In genomic region chr6:54058236-54058635, GRCh38 we compare ENCODE assay signal across 24 cellular contexts. TPM values are rescaled to one million over a fixed set of nuclear protein-coding genes. Genes with fewer than 3 reads are reported as not detected.
DNase-seq lines count a peak whose midpoint lies in the region; ATAC-seq, FAIRE-seq and TF ChIP-seq lines count a peak whose summit lies in the region.
"Had no signal": no experiment of that assay in that cellular context is flagged by ENCODE, and none has a peak within 500 bp of the region (broad histone marks: within the 10 kb centered on the region; RNA-seq: fewer than 3 reads in every experiment).

No MANE protein-coding gene starts in this region.

- no peak for TF ChIP-seq EP300 in HepG2 (IDR thresholded peaks at IDR 0.05; ENCODE audit: low read depth in 2 of 2, low read length in 2 of 2)
- TF ChIP-seq EP300 in HepG2 (CRISPR knock-in tag; IDR thresholded peaks at IDR 0.05; ENCODE audit: borderline replicate concordance) = no peak

- H2BK120ac ChIP-seq in mesendoderm (ENCODE audit: low read depth, low read length) = no peak overlapping the region

- no peaks in the 10 kb centered on the region for H3K9me3 Mint-ChIP-seq in Caco-2 (ENCODE audit: unreplicated experiment)
- H3K9me3 Mint-ChIP-seq: GM23338 had no signal

- H2BK5ac ChIP-seq in mesendoderm (ENCODE audit: low read length) = peak overlapping the region; percentile 34

- ATAC-seq in right lobe of liver (peak; percentile 12 to 54 (median 22)), HepG2 (no peak), heart right ventricle (peak in 7 of 8 donors; percentile 54 to 86 (median 69)), HG02642 (IDR thresholded peaks at IDR 0.05; ENCODE audit: poor library complexity, unreplicated experiment) (no peak)
- ATAC-seq: GM23338, HCT116 had no signal

- POLR2A ChIA-PET in HepG2 (lab: Yijun Ruan, JAX) (interaction anchor here (0.8 kb wide), 1 partner anchor 260 kb away, joined by 3 read pairs; no protein-coding TSS in a partner anchor), Caco-2 (lab: Charles Lee) (no interaction called here)

- TF ChIP-seq CTCF in right lobe of liver (IDR thresholded peaks at IDR 0.05) (no peak), HepG2 (CRISPR knock-in tag; IDR thresholded peaks at IDR 0.05) (no peak), heart right ventricle (IDR thresholded peaks at IDR 0.05) (no peak), Caco-2 (IDR thresholded peaks at IDR 0.05; ENCODE audit: insufficient read depth in 1 of 2, low read depth in 1 of 2, low read length in 1 of 2, severe bottlenecking in 1 of 2, unreplicated experiment in 1 of 2) (no peak)

- H3K27ac ChIP-seq in right lobe of liver = peak overlapping the region in 2 of 3 donors; percentile 2 to 54
- no peak overlapping the region for H3K27ac ChIP-seq in HepG2 (ENCODE audit: extremely low read length, insufficient read depth, low read length)
- peak overlapping the region in 9 of 10 donors; percentile 45 to 84 (median 65) for H3K27ac ChIP-seq in heart right ventricle
- no peak overlapping the region for H3K27ac ChIP-seq in mesendoderm (ENCODE audit: low read depth, low read length)

- H3K4me3 Mint-ChIP-seq in Caco-2 (ENCODE audit: unreplicated experiment) = no peak overlapping the region
- H3K4me3 Mint-ChIP-seq: CD14-positive monocyte, GM23338 had no signal

- H3K27me3 ChIP-seq in right lobe of liver = no peaks in the 10 kb centered on the region
- no peaks in the 10 kb centered on the region for H3K27me3 ChIP-seq in HepG2 (ENCODE audit: control insufficient read depth in 1 of 2, insufficient read depth in 2 of 2, low read length in 2 of 2)
- no peaks in the 10 kb centered on the region for H3K27me3 ChIP-seq in heart right ventricle
- no peaks in the 10 kb centered on the region for H3K27me3 ChIP-seq in mesendoderm (ENCODE audit: insufficient read depth, low read length, poor library complexity)
- H3K27me3 ChIP-seq in Caco-2 (replicated peaks; ENCODE audit: control insufficient read depth, insufficient read depth, low read length) = no peaks in the 10 kb centered on the region

- no peaks in the 10 kb centered on the region for H3K36me3 Mint-ChIP-seq in Caco-2 (ENCODE audit: insufficient read depth, unreplicated experiment)
- H3K36me3 Mint-ChIP-seq: CD14-positive monocyte had no signal

- no peaks in the 10 kb centered on the region for H4K20me1 ChIP-seq in HepG2 (ENCODE audit: insufficient read depth, low read length)

- in situ Hi-C loops in HepG2 (cut with HindIII; ENCODE audit: extremely low pct_ligation_motif_present, low pct_unique_long_range_greater_than_20kb) = no loop called here

- TF ChIP-seq POLR2A in right lobe of liver (IDR thresholded peaks at IDR 0.05) (no peak), HepG2 (IDR thresholded peaks at IDR 0.05; ENCODE audit: insufficient read depth in 1 of 2, low read depth in 2 of 2, low read length in 2 of 2) (no peak)

- H3K79me2 ChIP-seq in HepG2 (ENCODE audit: insufficient read depth, low read length) = no peaks in the 10 kb centered on the region
- no peaks in the 10 kb centered on the region for H3K79me2 ChIP-seq in mesendoderm (ENCODE audit: control insufficient read depth, insufficient read depth, low read length)

- H2BK15ac ChIP-seq in mesendoderm (replicated peaks; ENCODE audit: low read depth) = peak overlapping the region; percentile 13

- no peak for FAIRE-seq in HepG2 (lab: Jason Lieb, UNC)
- FAIRE-seq: GM12891, GM18507 had no signal

- no peak overlapping the region for H3K27ac Mint-ChIP-seq in Caco-2 (ENCODE audit: unreplicated experiment)
- H3K27ac Mint-ChIP-seq: CD14-positive monocyte, GM23338 had no signal

- H3K4me3 ChIP-seq in right lobe of liver (no peak overlapping the region), HepG2 (replicated peaks in 1 of 3; ENCODE audit: insufficient read depth in 1 of 3, low read depth in 2 of 3, low read length in 3 of 3) (no peak overlapping the region), heart right ventricle (no peak overlapping the region), mesendoderm (ENCODE audit: low read length) (no peak overlapping the region), Caco-2 (ENCODE audit: low read depth, low read length) (no peak overlapping the region)
- H3K4me3 ChIP-seq: GM23338 had no signal

- H3K4me1 ChIP-seq in right lobe of liver = peaks cover 0 to 25% (median 2%) of the 10 kb centered on the region in 4 donors
- H3K4me1 ChIP-seq in HepG2 (ENCODE audit: insufficient read depth, low read length) = peaks cover 9% of the 10 kb centered on the region
- H3K4me1 ChIP-seq in heart right ventricle = peaks cover 0 to 75% (median 51%) of the 10 kb centered on the region in 9 donors
- H3K4me1 ChIP-seq in mesendoderm (ENCODE audit: control insufficient read depth, low read depth, low read length) = peaks cover 6% of the 10 kb centered on the region
- 0 out of 2 replicates have a peak, but pooled peaks cover 5% of the 10 kb centered on the region for H3K4me1 ChIP-seq in Caco-2

- BruUV-seq in HepG2 (replicated peaks; lab: Mats Ljungman, UMichigan) (no TSS peak), Caco-2 (replicated peaks; lab: Mats Ljungman, UMichigan) (no TSS peak)

- H3K9me3 ChIP-seq in right lobe of liver (no peaks in the 10 kb centered on the region), HepG2 (ENCODE audit: low read length) (no peaks in the 10 kb centered on the region), heart right ventricle (no peaks in the 10 kb centered on the region), Caco-2 (no peaks in the 10 kb centered on the region)

- H3K9ac ChIP-seq in HepG2 (ENCODE audit: insufficient read depth, low read depth, low read length) = no peak overlapping the region
- H3K9ac ChIP-seq in mesendoderm (ENCODE audit: low read length) = no peak overlapping the region

- no peak overlapping the region for H3K56ac ChIP-seq in mesendoderm (ENCODE audit: low read length)

- H3K79me1 ChIP-seq in mesendoderm (ENCODE audit: low read length) = no peaks in the 10 kb centered on the region

- TF ChIP-seq RAD21 in HepG2 (CRISPR knock-in tag; IDR thresholded peaks at IDR 0.05) = no peak

- CTCF ChIA-PET in HepG2 (lab: Yijun Ruan, JAX; ENCODE audit: low intra/inter-chr PET ratio, low total read pairs) = no interaction called here
- CTCF ChIA-PET in Caco-2 (lab: Charles Lee) = no interaction called here

- peaks cover 6% of the 10 kb centered on the region for H3K4me1 Mint-ChIP-seq in Caco-2 (ENCODE audit: low read depth, unreplicated experiment)
- H3K4me1 Mint-ChIP-seq: CD14-positive monocyte, GM23338 had no signal

- no peak overlapping the region for H3K23ac ChIP-seq in mesendoderm (ENCODE audit: low read length)

- DNase-seq in right lobe of liver (no peak), HepG2 (ENCODE audit: low spot score) (no peak), heart right ventricle (peak in 1 of 2 donors; percentile 41), mesendoderm (no peak), superior temporal gyrus (ENCODE audit: extremely low spot score) (peak; percentile 5), Caco-2 (no peak)
- no peak for DNase-seq in activated effector memory CD4-positive, alpha-beta T cell treated with anti-CD3 and anti-CD28 coated beads, Interleukin-2, amount 50 U/mL, for 16 hours
- DNase-seq: 8988T, DMS153, KBM-7, MV-4-11, NCI-H1694 treated with DMSO at 0.1 percent for 48 hours, NCI-H2107, NCI-H510A, NCI-H748 treated with DMSO at 0.1 percent for 48 hours, SIG-M5 had no signal

- no peak overlapping the region for H3K4ac ChIP-seq in mesendoderm (ENCODE audit: low read depth, low read length)

- H2AFZ ChIP-seq in HepG2 (ENCODE audit: low read length) = no peak overlapping the region

- H2AK5ac ChIP-seq in mesendoderm (ENCODE audit: low read length) = no peak overlapping the region

- H3K36me3 ChIP-seq in right lobe of liver = no peaks in the 10 kb centered on the region
- no peaks in the 10 kb centered on the region for H3K36me3 ChIP-seq in HepG2 (replicated peaks in 1 of 2; ENCODE audit: control insufficient read depth in 1 of 2, insufficient read depth in 2 of 2, low read length in 2 of 2)
- H3K36me3 ChIP-seq in heart right ventricle = no peaks in the 10 kb centered on the region
- no peaks in the 10 kb centered on the region for H3K36me3 ChIP-seq in mesendoderm (ENCODE audit: control insufficient read depth, insufficient read depth, low read length)
- no peaks in the 10 kb centered on the region for H3K36me3 ChIP-seq in Caco-2 (ENCODE audit: control insufficient read depth, insufficient read depth, low read length)

- no peak overlapping the region for H3K4me2 ChIP-seq in HepG2 (ENCODE audit: low read depth, low read length)
- H3K4me2 ChIP-seq in mesendoderm (ENCODE audit: low read length) = no peak overlapping the region
- H3K4me2 ChIP-seq: GM23338 had no signal

- intact Hi-C loops in right lobe of liver (cut with DNase I) (no loop called here), HepG2 (cut with micrococcal nuclease; ENCODE audit: unreplicated experiment) (no loop called here), heart right ventricle (cut with DNase I) (loop anchor here in 1 of 10 donors (5.0 kb wide), 1 partner anchor 41 kb away; no protein-coding TSS in a partner anchor), Caco-2 (cut with micrococcal nuclease; ENCODE audit: unreplicated experiment) (no loop called here)

- H4K8ac ChIP-seq in mesendoderm (ENCODE audit: low read depth, low read length) = no peak overlapping the region

- no peak overlapping the region for H4K5ac ChIP-seq in mesendoderm (ENCODE audit: low read length)

- peaks cover 9% of the 10 kb centered on the region for H3K27me3 Mint-ChIP-seq in Caco-2 (ENCODE audit: insufficient read depth, unreplicated experiment)

- no peak overlapping the region for H3K18ac ChIP-seq in mesendoderm (ENCODE audit: low read length)

RNA-seq across cellular contexts. Expression of gene MLIP, which starts 53.0 kb away (rescaled TPM):
- total RNA-seq in right lobe of liver = 10 to 100 TPM; 20.2 to 64.6 (median 24.4) TPM
- 0.33 TPM in 1 of 2 replicates, not detected in the other for total RNA-seq in HepG2 (2016; rRNA removed; fragmentation: Illumina TruSeq; extraction: Trizol)
- not detected in 2 replicates for total RNA-seq in HepG2 (2016; cell fraction: cytosol; rRNA removed; fragmentation: Illumina TruSeq; extraction: Trizol; ENCODE audit: low read depth)
- 0.15 and 0.24 TPM in 2 replicates for total RNA-seq in HepG2 (2016; cell fraction: insoluble cytoplasmic fraction; rRNA removed; fragmentation: Illumina TruSeq; extraction: Trizol)
- not detected in 2 replicates for total RNA-seq in HepG2 (2016; cell fraction: membrane; rRNA removed; fragmentation: Illumina TruSeq; extraction: Trizol)
- 0.78 and 1.1 TPM in 2 replicates for total RNA-seq in HepG2 (2016; cell fraction: nucleus; rRNA removed; fragmentation: Illumina TruSeq; extraction: Trizol)
- 0.08 TPM in 1 of 2 replicates, not detected in the other for polyA plus RNA-seq in HepG2 (2011; rRNA removed)
- not detected in 2 replicates for polyA plus RNA-seq in HepG2 (2011; cell fraction: cytosol; rRNA removed)
- polyA plus RNA-seq in HepG2 (2011; cell fraction: nucleus; rRNA removed) = not detected in 2 replicates
- polyA plus RNA-seq in HepG2 (2012) = not detected in 2 replicates
- polyA plus RNA-seq in HepG2 (2016; cell fraction: cytosol; fragmentation: Illumina TruSeq; extraction: Trizol; ENCODE audit: low read depth) = not detected in 2 replicates
- polyA plus RNA-seq in HepG2 (2016; cell fraction: insoluble cytoplasmic fraction; fragmentation: Illumina TruSeq; extraction: Trizol; ENCODE audit: low read depth) = not detected in 2 replicates
- polyA plus RNA-seq in HepG2 (2016; cell fraction: membrane; fragmentation: Illumina TruSeq; extraction: Trizol; ENCODE audit: low read depth) = not detected in 2 replicates
- polyA plus RNA-seq in HepG2 (2016; cell fraction: nucleus; fragmentation: Illumina TruSeq; extraction: Trizol; ENCODE audit: insufficient read depth, low read depth) = not detected in 2 replicates
- polyA minus RNA-seq in HepG2 (2011; rRNA and poly(A)+ RNA removed; ENCODE audit: low replicate concordance) = 0.54 TPM in 1 of 2 replicates, not detected in the other
- polyA minus RNA-seq in HepG2 (2011; cell fraction: cytosol; rRNA and poly(A)+ RNA removed) = not detected in 2 replicates
- 7.8 TPM in 1 of 2 replicates, not detected in the other for polyA minus RNA-seq in HepG2 (2011; cell fraction: nucleus; rRNA and poly(A)+ RNA removed)
- 100 to 1,000 TPM; 356 to 486 (median 399) TPM for total RNA-seq in heart right ventricle
- polyA plus RNA-seq in heart right ventricle = 100 to 1,000 TPM; 102 to 153 TPM
- 0.34 TPM for polyA plus RNA-seq in mesendoderm (2013, experiment 1 of 2)
- 0.15 TPM for polyA plus RNA-seq in mesendoderm (2013, experiment 2 of 2)
- total RNA-seq in Caco-2 (2022) = 0.88 and 1.8 TPM in 2 replicates
- total RNA-seq: GM23338, RPMI7951 had no signal
- polyA plus RNA-seq: AG04450, CD14-positive monocyte, GM23338 had no signal

Comparison
In these comparisons a context has a peak if more than half of its experiments do, and no peak if none do; other contexts are left out.
1. ATAC-seq: peak in right lobe of liver (4 of 4) and heart right ventricle (7 of 8); none in HepG2 (single experiment) and HG02642 (single experiment).
2. H3K27ac ChIP-seq: peak in right lobe of liver (2 of 3) and heart right ventricle (9 of 10); none in HepG2 (single experiment) and mesendoderm (single experiment).